11 cellular contexts compared by ENCODE assay signal in the genomic region with DNA sequence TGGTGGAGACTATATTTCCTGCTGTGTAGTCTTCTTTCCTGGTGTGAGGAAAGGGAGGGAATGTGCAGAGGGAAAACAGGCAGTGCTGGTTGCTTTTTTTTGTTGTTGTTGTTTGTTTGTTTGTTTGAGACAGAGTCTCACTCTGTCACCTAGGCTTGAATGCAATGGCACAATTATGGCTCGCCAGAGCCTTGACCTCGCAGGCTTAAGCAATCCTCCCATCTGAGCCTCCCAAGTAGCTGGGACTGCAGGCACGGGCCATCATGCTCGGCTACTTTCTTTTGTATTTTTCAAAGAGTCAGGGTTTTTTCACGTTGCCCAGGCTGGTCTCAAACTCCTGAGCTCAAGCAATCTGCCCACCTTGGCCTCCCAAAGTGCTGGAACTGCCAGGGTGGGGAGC.
DNase-seq lines count a peak whose midpoint lies in the region; ATAC-seq and TF ChIP-seq lines count a peak whose summit lies in the region.
"Had no signal": no experiment of that assay in that cellular context is flagged by ENCODE, and none has a peak within 500 bp of the region (broad histone marks: within the 10 kb centered on the region; RNA-seq: fewer than 3 reads in every experiment).

No MANE protein-coding gene starts in this region.

- H3K36me3 ChIP-seq in mesenchymal stem cell (ENCODE audit: control insufficient read depth in 1 of 2, insufficient read depth in 2 of 2, low read depth in 1 of 2, low read length in 2 of 2) (no peaks in the 10 kb centered on the region), trophoblast cell (ENCODE audit: control insufficient read depth in 1 of 2, insufficient read depth in 2 of 2, low read length in 2 of 2) (no peaks in the 10 kb centered on the region)
- H3K36me3 ChIP-seq: HAP-1 had no signal

- intact Hi-C loops in dendritic cell treated with granulocyte-macrophage colony-stimulating factor and Interleukin-4, amounts not matched to agents 40 ng/mL and 50 ng/mL, for 4 days (cut with micrococcal nuclease), result loop anchor here (5.0 to 10.0 kb wide), 3 partner anchors 81 to 434 kb away; a partner anchor contains a TSS

- no peak overlapping the region for H3K14ac ChIP-seq in mesenchymal stem cell (ENCODE audit: low read length in 2 of 2)
- no peak overlapping the region for H3K14ac ChIP-seq in trophoblast cell (ENCODE audit: low read length)

- H3K18ac ChIP-seq in mesenchymal stem cell (ENCODE audit: low read depth in 1 of 2, low read length in 2 of 2) (no peak overlapping the region), trophoblast cell (ENCODE audit: low read length) (peak overlapping the region; percentile 40)

- H2AFZ ChIP-seq in mesenchymal stem cell (ENCODE audit: low read depth, low read length) (no peak overlapping the region), trophoblast cell (ENCODE audit: insufficient read depth, low read length, poor library complexity) (peak overlapping the region; percentile 23)

- no peak overlapping the region for H2BK12ac ChIP-seq in mesenchymal stem cell (ENCODE audit: low read length in 2 of 2)
- peak overlapping the region; percentile 48 for H2BK12ac ChIP-seq in trophoblast cell (ENCODE audit: low read length)

- no peak for ATAC-seq in GM21528 (IDR thresholded peaks at IDR 0.05; ENCODE audit: low FRiP score, unreplicated experiment)
- ATAC-seq in GM21717 (IDR thresholded peaks at IDR 0.05; ENCODE audit: unreplicated experiment), result no peak

- no peak for TF ChIP-seq CTCF in GM13977 (IDR thresholded peaks at IDR 0.05; ENCODE audit: extremely low read depth, insufficient read depth, missing control alignments)

- no peak overlapping the region for H2BK120ac ChIP-seq in mesenchymal stem cell (ENCODE audit: low read depth, low read length)
- H2BK120ac ChIP-seq in trophoblast cell (ENCODE audit: insufficient read depth, low read length, poor library complexity), result no peak overlapping the region

- H4K12ac ChIP-seq in trophoblast cell (ENCODE audit: low read depth, low read length), result no peak overlapping the region

- H3K9me3 ChIP-seq in mesenchymal stem cell (ENCODE audit: control insufficient read depth, low read length) (no peaks in the 10 kb centered on the region), trophoblast cell (ENCODE audit: insufficient read depth, low read depth, low read length) (no peaks in the 10 kb centered on the region)
- H3K9me3 ChIP-seq: Caco-2, HAP-1 had no signal

- H2BK5ac ChIP-seq in mesenchymal stem cell (ENCODE audit: low read depth, low read length, poor library complexity, severe bottlenecking), result no peak overlapping the region
- H2BK5ac ChIP-seq in trophoblast cell (ENCODE audit: low read depth, low read length, poor library complexity), result no peak overlapping the region

- H3K4me1 ChIP-seq in mesenchymal stem cell (ENCODE audit: control insufficient read depth, insufficient read depth, low read depth, low read length) (peaks cover 5% of the 10 kb centered on the region), trophoblast cell (ENCODE audit: control insufficient read depth in 1 of 2, insufficient read depth in 2 of 2, low read length in 2 of 2) (peaks cover 9 to 18% of the 10 kb centered on the region in 2 experiments)

- H3K4ac ChIP-seq in mesenchymal stem cell (ENCODE audit: low read depth in 1 of 2, low read length in 2 of 2) (no peak overlapping the region), trophoblast cell (ENCODE audit: low read depth, low read length) (no peak overlapping the region)

- no peaks in the 10 kb centered on the region for H3K79me2 ChIP-seq in trophoblast cell (ENCODE audit: control insufficient read depth, insufficient read depth, low read length, poor library complexity)

- WGBS in mesenchymal stem cell, result 96% methylated on average over 5 of the region's 5 CpGs
- no CpG with 5 or more reads among the region's 5 CpGs for whole genome bisulfite sequencing in trophoblast cell (ENCODE audit: extremely low coverage, insufficient coverage, insufficient read length)

- peaks cover 10% of the 10 kb centered on the region for H3K9me3 Mint-ChIP-seq in dendritic cell treated with granulocyte-macrophage colony-stimulating factor and Interleukin-4, amounts not matched to agents 40 ng/mL and 50 ng/mL, for 4 days
- H3K9me3 Mint-ChIP-seq: CD4-positive, CD25-positive, alpha-beta regulatory T cell; CD8-positive, alpha-beta T cell; HFFc6 had no signal

- H4K91ac ChIP-seq in mesenchymal stem cell (ENCODE audit: low read length), result no peak overlapping the region
- H4K91ac ChIP-seq in trophoblast cell (ENCODE audit: low read depth, low read length), result peak overlapping the region; percentile 29

- H3K27ac ChIP-seq in mesenchymal stem cell (ENCODE audit: low read length, poor library complexity, severe bottlenecking) (no peak overlapping the region), trophoblast cell (ENCODE audit: low read depth, low read length) (no peak overlapping the region)

- peaks cover 19% of the 10 kb centered on the region for H3K36me3 Mint-ChIP-seq in dendritic cell treated with granulocyte-macrophage colony-stimulating factor and Interleukin-4, amounts not matched to agents 40 ng/mL and 50 ng/mL, for 4 days (ENCODE audit: low read depth)

- H3K9ac ChIP-seq in mesenchymal stem cell (ENCODE audit: low read length) (no peak overlapping the region), trophoblast cell (ENCODE audit: low read length) (no peak overlapping the region)

- peak overlapping the region; percentile 22 for H3K27ac Mint-ChIP-seq in dendritic cell treated with granulocyte-macrophage colony-stimulating factor and Interleukin-4, amounts not matched to agents 40 ng/mL and 50 ng/mL, for 4 days
- H3K27ac Mint-ChIP-seq: CD8-positive, alpha-beta T cell; HFFc6 had no signal

- no peak overlapping the region for H3K4me3 Mint-ChIP-seq in dendritic cell treated with granulocyte-macrophage colony-stimulating factor and Interleukin-4, amounts not matched to agents 40 ng/mL and 50 ng/mL, for 4 days
- H3K4me3 Mint-ChIP-seq: CD4-positive, CD25-positive, alpha-beta regulatory T cell; CD8-positive, alpha-beta T cell had no signal

- DNase-seq in mesenchymal stem cell (no peak), trophoblast cell (peak; percentile 54 to 77), GM13977 (ENCODE audit: low spot score) (no peak)

- no peaks in the 10 kb centered on the region for H3K79me1 ChIP-seq in mesenchymal stem cell (replicated peaks; ENCODE audit: low read length, poor library complexity, severe bottlenecking)
- no peaks in the 10 kb centered on the region for H3K79me1 ChIP-seq in trophoblast cell (ENCODE audit: low read length)

- H2BK15ac ChIP-seq in mesenchymal stem cell (ENCODE audit: low read depth, poor library complexity, severe bottlenecking), result peak overlapping the region; percentile 58

- no peak overlapping the region for H3K23ac ChIP-seq in mesenchymal stem cell (ENCODE audit: low read length in 2 of 2)
- H3K23ac ChIP-seq in trophoblast cell (ENCODE audit: low read length), result no peak overlapping the region

- H4K8ac ChIP-seq in mesenchymal stem cell (ENCODE audit: low read length) (peak overlapping the region; percentile 24), trophoblast cell (ENCODE audit: low read depth, low read length) (no peak overlapping the region)

- peaks cover 58% of the 10 kb centered on the region for H3K4me1 Mint-ChIP-seq in dendritic cell treated with granulocyte-macrophage colony-stimulating factor and Interleukin-4, amounts not matched to agents 40 ng/mL and 50 ng/mL, for 4 days (ENCODE audit: low read depth)

- in situ Hi-C loops in GM13977 (cut with MboI; ENCODE audit: low pct_unique_long_range_greater_than_20kb, low sequenced_read_pairs, unreplicated experiment), result loop anchor here (10.0 kb wide), 1 partner anchor 431 kb away; no protein-coding TSS in a partner anchor

- no peak overlapping the region for H3K4me2 ChIP-seq in mesenchymal stem cell (ENCODE audit: low read length, poor library complexity, severe bottlenecking)
- no peak overlapping the region for H3K4me2 ChIP-seq in trophoblast cell (ENCODE audit: low read length)

- H3K4me3 ChIP-seq in mesenchymal stem cell (ENCODE audit: insufficient read depth in 1 of 2, low read depth in 1 of 2, low read length in 2 of 2) (no peak overlapping the region), trophoblast cell (ENCODE audit: low read depth, low read length) (no peak overlapping the region)
- H3K4me3 ChIP-seq: HAP-1 had no signal

- H2AK5ac ChIP-seq in mesenchymal stem cell (ENCODE audit: low read length, severe bottlenecking) (no peak overlapping the region), trophoblast cell (ENCODE audit: low read length) (no peak overlapping the region)

- H3K27me3 ChIP-seq in mesenchymal stem cell (ENCODE audit: control insufficient read depth in 1 of 2, insufficient read depth in 1 of 2, low read length in 2 of 2) (no peaks in the 10 kb centered on the region), trophoblast cell (ENCODE audit: insufficient read depth, low read length) (no peaks in the 10 kb centered on the region)

- H3K27me3 Mint-ChIP-seq in dendritic cell treated with granulocyte-macrophage colony-stimulating factor and Interleukin-4, amounts not matched to agents 40 ng/mL and 50 ng/mL, for 4 days, result no peaks in the 10 kb centered on the region
- H3K27me3 Mint-ChIP-seq: CD4-positive, CD25-positive, alpha-beta regulatory T cell had no signal

Comparison
In these comparisons a context has a peak if more than half of its experiments do, and no peak if none do; other contexts are left out.
1. DNase-seq: peak in trophoblast cell (2 of 2); none in mesenchymal stem cell (single experiment) and GM13977 (single experiment).